In the genomic region with DNA sequence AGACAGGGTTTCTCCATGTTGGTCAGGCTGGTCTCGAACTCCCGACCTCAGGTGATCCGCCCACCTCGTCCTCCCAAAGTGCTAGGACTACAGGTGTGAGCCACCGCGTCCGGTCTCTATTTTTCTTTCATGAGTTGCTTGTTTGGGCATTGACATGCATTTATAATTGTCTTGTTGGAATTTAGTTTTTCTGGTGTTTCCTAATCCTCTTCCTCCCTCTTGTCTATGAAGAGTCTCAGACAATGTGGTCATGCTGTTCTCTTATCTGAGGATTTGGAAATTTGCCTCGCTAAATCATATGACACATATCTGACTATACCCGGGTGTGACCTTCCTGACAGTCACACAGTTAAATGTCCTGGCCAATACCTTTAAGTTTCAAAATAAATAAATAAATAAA, we compare ENCODE assay signal across 20 cellular contexts. TPM values are rescaled to one million over a fixed set of nuclear protein-coding genes. Genes with fewer than 3 reads are reported as not detected.
"Had no signal": no experiment of that assay in that cellular context is flagged by ENCODE, and none has a peak within 500 bp of the region (broad histone marks: within the 10 kb centered on the region; RNA-seq: fewer than 3 reads in every experiment).

No MANE protein-coding gene starts in this region.

- H3K27ac ChIP-seq: ascending aorta, cardiac muscle cell, hepatocyte, left lung, pancreas, sigmoid colon, stomach, testis, upper lobe of right lung had no signal

- DNase-seq: activated CD4-positive, alpha-beta T cell treated with anti-CD3 and anti-CD28 coated beads, Interleukin-2, amount 10 ng/mL, durations not matched to agents 24 days and 14 days; activated CD4-positive, CD25-positive, alpha-beta regulatory T cell; activated naive CD4-positive, alpha-beta T cell treated with Interleukin-2 at 50 U/mL for 16 hours; activated naive CD8-positive, alpha-beta T cell treated with anti-CD3 and anti-CD28 coated beads, Interleukin-2, amount 50 U/mL, for 24 hours; kidney; left lung; naive B cell; pancreas; sigmoid colon; stimulated activated CD4-positive, alpha-beta T cell treated with anti-CD3 and anti-CD28 coated beads, Interleukin-12 subunit alpha, Interleukin-12 subunit beta, amount 100 ng/mL, for 4 hours; stimulated activated CD4-positive, alpha-beta T cell treated with anti-CD3 and anti-CD28 coated beads, Interleukin-2, amount 100 ng/mL, for 24 hours; stomach; testis; upper lobe of right lung had no signal

- H3K27me3 ChIP-seq: ascending aorta, cardiac muscle cell, hepatocyte, testis had no signal

- H3K4me3 ChIP-seq: ascending aorta, cardiac muscle cell, hepatocyte, left lung, pancreas, sigmoid colon, stomach, testis, upper lobe of right lung had no signal

- ATAC-seq: activated naive CD8-positive, alpha-beta T cell treated with anti-CD3 and anti-CD28 coated beads, Interleukin-2, amount 50 U/mL, for 24 hours; left lung; pancreas; upper lobe of right lung had no signal

- H3K9me3 ChIP-seq: ascending aorta, left lung, pancreas, sigmoid colon, stomach, testis, upper lobe of right lung had no signal

- H3K4me1 ChIP-seq: ascending aorta, pancreas, sigmoid colon, testis, upper lobe of right lung had no signal

- H3K36me3 ChIP-seq: ascending aorta, cardiac muscle cell, left lung, pancreas, sigmoid colon, stomach, upper lobe of right lung had no signal

RNA-seq across cellular contexts. Expression of a gene that starts 7.4 kb away (rescaled TPM):
- total RNA-seq: activated CD4-positive, alpha-beta T cell treated with anti-CD3 and anti-CD28 coated beads, Interleukin-2, amount 10 ng/mL, durations not matched to agents 24 days and 14 days; ascending aorta; cardiac muscle cell; glomerular endothelial cell; hepatocyte; kidney; left lung; mononuclear cell; pancreas; sigmoid colon; stomach; T-helper 1 cell treated with Interleukin-12 subunit alpha and Interleukin-12 subunit beta and Interleukin-4 antibody, amounts not matched to agents 30 ng/mL and 1 ng/mL, for 36 hours; testis; upper lobe of right lung had no signal

RNA-seq across cellular contexts. Expression of a gene that starts 12.7 kb away (rescaled TPM):
- total RNA-seq: ascending aorta; cardiac muscle cell; glomerular endothelial cell; mononuclear cell; T-helper 1 cell treated with Interleukin-12 subunit alpha and Interleukin-12 subunit beta and Interleukin-4 antibody, amounts not matched to agents 30 ng/mL and 1 ng/mL, for 36 hours had no signal

RNA-seq across cellular contexts. Expression of a gene that starts 30.6 kb away (rescaled TPM):
- total RNA-seq: ascending aorta; cardiac muscle cell; glomerular endothelial cell; hepatocyte; mononuclear cell; T-helper 1 cell treated with Interleukin-12 subunit alpha and Interleukin-12 subunit beta and Interleukin-4 antibody, amounts not matched to agents 30 ng/mL and 1 ng/mL, for 36 hours; testis had no signal

RNA-seq across cellular contexts. Expression of a gene that starts 53.5 kb away (rescaled TPM):
- total RNA-seq: cardiac muscle cell, glomerular endothelial cell had no signal
